Comparison of ENCODE assay signal across 1 cellular context in genomic region chr12:25924535-25925001, GRCh38.
TF ChIP-seq lines count a peak whose summit lies in the region.

No MANE protein-coding gene starts in this region.

TF ChIP-seq in GM23338, 12 proteins besides CTCF, POLR2A, EP300 and RAD21:
- TF ChIP-seq NANOG (IDR thresholded peaks at IDR 0.05; ENCODE audit: borderline replicate concordance) (no peak), ZNF331 (CRISPR knock-in tag; IDR thresholded peaks at IDR 0.05; ENCODE audit: low read depth) (no peak), ZNF462 (CRISPR knock-in tag; IDR thresholded peaks at IDR 0.05) (no peak), EZH2phosphoT487 (IDR thresholded peaks at IDR 0.05; ENCODE audit: unreplicated experiment) (no peak), POLR2AphosphoS5 (IDR thresholded peaks at IDR 0.05; ENCODE audit: low read depth) (no peak), STAT1 (IDR thresholded peaks at IDR 0.05; ENCODE audit: unreplicated experiment) (no peak), REST (IDR thresholded peaks at IDR 0.05; ENCODE audit: unreplicated experiment) (no peak), JUNB (IDR thresholded peaks at IDR 0.05; ENCODE audit: unreplicated experiment) (no peak), CREB1 (CRISPR knock-in tag; IDR thresholded peaks at IDR 0.05; ENCODE audit: low read depth) (no peak), ETS1 (IDR thresholded peaks at IDR 0.05) (no peak), EZH2 (IDR thresholded peaks at IDR 0.05; ENCODE audit: low read depth, unreplicated experiment) (no peak), ZNF114 (CRISPR knock-in tag; IDR thresholded peaks at IDR 0.05) (no peak)
